In the genomic region with DNA sequence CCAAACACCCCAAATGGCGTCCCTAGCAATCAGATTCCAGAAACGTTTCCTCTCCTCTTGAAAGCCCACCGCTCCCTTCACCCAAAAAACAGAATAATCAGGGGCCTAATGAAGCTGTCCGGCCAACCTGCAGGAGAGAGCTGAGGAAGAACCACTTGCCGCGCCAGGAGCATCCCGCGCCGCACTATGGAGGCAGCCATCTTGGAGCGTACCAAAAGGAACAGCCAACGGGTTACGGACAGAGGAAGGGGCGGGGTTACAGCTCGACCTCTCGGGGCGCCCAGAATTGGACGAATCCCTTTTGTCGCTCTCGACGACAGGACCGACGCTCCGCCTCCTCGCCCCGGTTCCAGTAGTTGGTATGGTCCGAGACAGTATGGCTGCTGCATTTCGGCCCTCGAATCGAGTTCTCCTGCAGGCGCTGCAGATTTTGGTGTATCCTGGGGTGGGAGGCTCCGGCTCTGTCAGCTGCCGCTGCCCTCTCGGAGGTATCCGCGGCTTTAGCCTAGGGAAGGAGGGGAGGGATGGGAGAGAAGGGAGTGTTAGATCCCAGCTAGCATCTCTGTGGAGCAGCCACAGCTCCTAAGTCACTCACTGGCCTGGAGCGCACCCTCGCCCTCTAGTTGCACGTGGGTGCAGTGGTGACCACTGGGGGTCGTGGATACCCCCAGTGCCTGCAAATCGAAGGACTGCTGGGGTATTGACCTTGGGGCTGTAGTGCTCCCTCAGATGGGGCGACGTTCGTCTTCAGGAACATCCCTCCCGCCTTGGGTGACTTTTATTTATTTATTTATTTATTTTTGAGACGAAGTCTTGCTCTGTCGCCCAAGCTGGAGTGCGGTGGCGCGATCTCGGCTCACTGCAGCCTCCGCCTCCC, we compare ENCODE assay signal across 8 cellular contexts. TPM values are rescaled to one million over a fixed set of nuclear protein-coding genes. Genes with fewer than 3 reads are reported as not detected.
DNase-seq lines count a peak whose midpoint lies in the region; ATAC-seq and TF ChIP-seq lines count a peak whose summit lies in the region.

Gene MRPS27, minus strand, starts transcription at position 219 of the 877 bp plus-strand sequence. Its CDS starts 19 bp downstream, at position 200.
Gene PTCD2, plus strand, starts transcription at position 352 of the 877 bp plus-strand sequence. Its CDS starts 10 bp downstream, at position 362.

- DNase-seq in Caco-2 (peak; percentile 97 to 99), HT1080 (ENCODE audit: low read depth) (peak; percentile 94), NOMO-1 (lab: John Stamatoyannopoulos, UW; ENCODE audit: unreplicated experiment in 2 of 2) (peak; percentile 96 to 99), memory B cell (ENCODE audit: low spot score in 2 of 2) (peak; percentile 82 to 92)
- DNase-seq in activated CD8-positive, alpha-beta memory T cell treated with anti-CD3 and anti-CD28 coated beads for 4 hours (ENCODE audit: low read depth in 2 of 2) = peak; percentile 83 to 91
- DNase-seq in effector memory CD8-positive, alpha-beta T cell = peak; percentile 91 to 93 (median 92)
- peak; percentile 81 for DNase-seq in stimulated activated CD8-positive, alpha-beta memory T cell treated with anti-CD3 and anti-CD28 coated beads, Interleukin-12 subunit alpha, Interleukin-12 subunit beta, amount 100 ng/mL, for 24 hours (ENCODE audit: extremely low read depth)

- H3K9me3 Mint-ChIP-seq in Caco-2 (ENCODE audit: unreplicated experiment) (no peaks in the 10 kb centered on the region), memory B cell (no peaks in the 10 kb centered on the region)
- H3K9me3 Mint-ChIP-seq in effector memory CD8-positive, alpha-beta T cell = no peaks in the 10 kb centered on the region

- intact Hi-C loops in Caco-2 (cut with micrococcal nuclease; ENCODE audit: unreplicated experiment) = loop anchor here (1.0 kb wide), 1 partner anchor 12 kb away; no protein-coding TSS in a partner anchor

- POLR2A ChIA-PET in Caco-2 (lab: Charles Lee) = interaction anchor here (0.5 to 1.0 kb wide), 4 partner anchors 12 to 787 kb away, joined by 3 to 19 read pairs (median 3); no protein-coding TSS in a partner anchor

- H3K4me3 Mint-ChIP-seq in Caco-2 (ENCODE audit: unreplicated experiment) (peak within 1 kb of the TSS; percentile 99), memory B cell (peak within 1 kb of the TSS; percentile 98)
- H3K4me3 Mint-ChIP-seq in effector memory CD8-positive, alpha-beta T cell = peak within 1 kb of the TSS; percentile 96 to 98

- H3K27ac Mint-ChIP-seq in Caco-2 (ENCODE audit: unreplicated experiment) (peak within 1 kb of the TSS; percentile 97), memory B cell (peak within 1 kb of the TSS; percentile 95)
- H3K27ac Mint-ChIP-seq in effector memory CD8-positive, alpha-beta T cell = peak within 1 kb of the TSS; percentile 95

- CTCF ChIA-PET in Caco-2 (lab: Charles Lee) = interaction anchor here (1.1 kb wide), 1 partner anchor 12 kb away, joined by 15 read pairs; no protein-coding TSS in a partner anchor

- H3K36me3 Mint-ChIP-seq in Caco-2 (ENCODE audit: insufficient read depth, unreplicated experiment) = peaks cover 39% of the 10 kb centered on the region
- H3K36me3 Mint-ChIP-seq in effector memory CD8-positive, alpha-beta T cell (ENCODE audit: insufficient read depth) = peaks cover 30% of the 10 kb centered on the region
- peaks cover 9% of the 10 kb centered on the region for H3K36me3 Mint-ChIP-seq in memory B cell

- no peaks in the 10 kb centered on the region for H3K9me3 ChIP-seq in Caco-2

- H3K27me3 ChIP-seq in Caco-2 (replicated peaks; ENCODE audit: control insufficient read depth, insufficient read depth, low read length) = no peaks in the 10 kb centered on the region

- peak; percentile 99 for ATAC-seq in GM21360 (IDR thresholded peaks at IDR 0.05; ENCODE audit: unreplicated experiment)
- peak; percentile 98 for ATAC-seq in effector memory CD8-positive, alpha-beta T cell (replicated peaks)
- ATAC-seq in memory B cell (ENCODE audit: low read depth) = peak; percentile 99

- H3K4me1 Mint-ChIP-seq in Caco-2 (ENCODE audit: low read depth, unreplicated experiment) (peaks cover 17% of the 10 kb centered on the region), memory B cell (peaks cover 15% of the 10 kb centered on the region)
- peaks cover 18 to 23% of the 10 kb centered on the region in 2 donors for H3K4me1 Mint-ChIP-seq in effector memory CD8-positive, alpha-beta T cell (ENCODE audit: low read depth in 2 of 2)

- H3K27me3 Mint-ChIP-seq in Caco-2 (ENCODE audit: insufficient read depth, unreplicated experiment) = no peaks in the 10 kb centered on the region
- H3K27me3 Mint-ChIP-seq in effector memory CD8-positive, alpha-beta T cell = no peaks in the 10 kb centered on the region
- no peaks in the 10 kb centered on the region for H3K27me3 Mint-ChIP-seq in memory B cell

- no peaks in the 10 kb centered on the region for H3K36me3 ChIP-seq in Caco-2 (ENCODE audit: control insufficient read depth, insufficient read depth, low read length)

- H3K4me1 ChIP-seq in Caco-2 = peaks cover 4% of the 10 kb centered on the region; the same call in 1 of the 2 replicates

- TSS peak; percentile 43 for BruUV-seq in Caco-2 (replicated peaks; lab: Mats Ljungman, UMichigan)

- peak; percentile 29 to 45 for TF ChIP-seq CTCF in Caco-2 (IDR thresholded peaks at IDR 0.05; ENCODE audit: insufficient read depth in 1 of 2, low read depth in 1 of 2, low read length in 1 of 2, severe bottlenecking in 1 of 2, unreplicated experiment in 1 of 2)

- peak within 1 kb of the TSS; percentile 78 for H3K4me3 ChIP-seq in Caco-2 (ENCODE audit: low read depth, low read length)

RNA-seq across cellular contexts. Expression of gene MRPS27, which starts in this region (rescaled TPM):
- total RNA-seq in Caco-2 (2022) = 71.1 and 83.8 TPM in 2 replicates
- 130 and 131 TPM in 2 replicates for total RNA-seq in HT1080 (2014; rRNA removed; shearing (Covaris generic))
- 105 and 120 TPM in 2 replicates for polyA plus RNA-seq in HT1080 (2015; cell fraction: cytosol; rRNA removed)
- polyA plus RNA-seq in HT1080 (2015; cell fraction: nucleus; rRNA removed) = 93.3 and 98.1 TPM in 2 replicates

RNA-seq across cellular contexts. Expression of gene PTCD2, which starts in this region (rescaled TPM):
- total RNA-seq in Caco-2 (2022) = 11.6 and 12.5 TPM in 2 replicates
- total RNA-seq in HT1080 (2014; rRNA removed; shearing (Covaris generic)) = 13.4 and 15.6 TPM in 2 replicates
- 15.2 and 16.5 TPM in 2 replicates for polyA plus RNA-seq in HT1080 (2015; cell fraction: cytosol; rRNA removed)
- polyA plus RNA-seq in HT1080 (2015; cell fraction: nucleus; rRNA removed) = 27.3 and 32.2 TPM in 2 replicates

Comparison
In these comparisons a context has a peak if more than half of its experiments do, and no peak if none do; other contexts are left out.
1. Peak in every context shown above with its lines: DNase-seq, ATAC-seq and H3K4me3 ChIP-seq.